In genomic region chr7:158257001-158257400, GRCh38 we compare ENCODE assay signal across 26 cellular contexts.
"Had no signal": no experiment of that assay in that cellular context is flagged by ENCODE, and none has a peak within 500 bp of the region (broad histone marks: within the 10 kb centered on the region; RNA-seq: fewer than 3 reads in every experiment).

No MANE protein-coding gene starts in this region.

- H2AFZ ChIP-seq: neural progenitor cell had no signal

- H3K4me3 ChIP-seq: lower lobe of right lung, neural progenitor cell, ovary, psoas muscle, right lobe of liver, skin epidermis, testis, thyroid gland, transverse colon, upper lobe of left lung had no signal

- H3K4me1 ChIP-seq: lower lobe of right lung, psoas muscle, right lobe of liver, testis, thyroid gland, transverse colon, upper lobe of left lung had no signal

- H3K4me2 ChIP-seq: neural progenitor cell had no signal

- H3K27ac ChIP-seq: lower lobe of right lung, neural progenitor cell, neutrophil, ovary, psoas muscle, right lobe of liver, skin epidermis, testis, thyroid gland, transverse colon, upper lobe of left lung had no signal

- H3K9me3 ChIP-seq: lower lobe of right lung, neutrophil, ovary, psoas muscle, right lobe of liver, testis, thyroid gland, transverse colon, upper lobe of left lung had no signal

- H3K36me3 ChIP-seq: lower lobe of right lung, neural progenitor cell, neutrophil, ovary, right lobe of liver, thyroid gland, transverse colon, upper lobe of left lung had no signal

- H3K36me3 Mint-ChIP-seq: mesothelial cell of epicardium; naive B cell; natural killer cell; neural progenitor cell; stimulated activated memory B cell treated with anti-CD40 and anti-IgM and Interleukin-4, amounts not matched to agents 10 μg/mL and 1 μg/mL and 100 μg/mL, for 72 hours had no signal

- H3K27me3 ChIP-seq: neural progenitor cell, neutrophil, ovary, right lobe of liver, testis, thyroid gland, transverse colon, upper lobe of left lung had no signal

- H3K4me1 Mint-ChIP-seq: mesothelial cell of epicardium; naive B cell; natural killer cell; nephron progenitor cell; stimulated activated memory B cell treated with anti-CD40 and anti-IgM and Interleukin-4, amounts not matched to agents 10 μg/mL and 1 μg/mL and 100 μg/mL, for 72 hours; stimulated activated naive CD8-positive, alpha-beta T cell treated with anti-CD3 and anti-CD28 coated beads, Interleukin-15, amount 100 ng/mL, for 72 hours had no signal

- DNase-seq: hippocampal formation; kidney glomerular epithelial cell; left cardiac atrium; lower lobe of right lung; mammary epithelial cell; mesenchymal stem cell; naive B cell; natural killer cell; nephron progenitor cell; occipital lobe; ovary; stimulated activated CD4-positive, alpha-beta T cell treated with anti-CD3 and anti-CD28 coated beads, Interleukin-4, amount 100 ng/mL, for 24 hours; stimulated activated naive CD4-positive, alpha-beta T cell treated with Interleukin-2 at 50 U/mL for 16 hours; stimulated activated naive CD8-positive, alpha-beta T cell treated with anti-CD3 and anti-CD28 coated beads, Interleukin-15, amount 100 ng/mL, for 72 hours; substantia nigra; testis; thyroid gland; transverse colon had no signal

- H3K9me3 Mint-ChIP-seq: mesothelial cell of epicardium; natural killer cell; nephron progenitor cell; neural progenitor cell; stimulated activated memory B cell treated with anti-CD40 and anti-IgM and Interleukin-4, amounts not matched to agents 10 μg/mL and 1 μg/mL and 100 μg/mL, for 72 hours; stimulated activated naive CD8-positive, alpha-beta T cell treated with anti-CD3 and anti-CD28 coated beads, Interleukin-15, amount 100 ng/mL, for 72 hours had no signal

- H3K27ac Mint-ChIP-seq: mesothelial cell of epicardium; naive B cell; natural killer cell; nephron progenitor cell; neural progenitor cell; stimulated activated memory B cell treated with anti-CD40 and anti-IgM and Interleukin-4, amounts not matched to agents 10 μg/mL and 1 μg/mL and 100 μg/mL, for 72 hours; stimulated activated naive CD8-positive, alpha-beta T cell treated with anti-CD3 and anti-CD28 coated beads, Interleukin-15, amount 100 ng/mL, for 72 hours had no signal

- H3K27me3 Mint-ChIP-seq: naive B cell; stimulated activated memory B cell treated with anti-CD40 and anti-IgM and Interleukin-4, amounts not matched to agents 10 μg/mL and 1 μg/mL and 100 μg/mL, for 72 hours had no signal

- H3K4me3 Mint-ChIP-seq: mesothelial cell of epicardium; naive B cell; natural killer cell; nephron progenitor cell; neural progenitor cell; stimulated activated memory B cell treated with anti-CD40 and anti-IgM and Interleukin-4, amounts not matched to agents 10 μg/mL and 1 μg/mL and 100 μg/mL, for 72 hours; stimulated activated naive CD8-positive, alpha-beta T cell treated with anti-CD3 and anti-CD28 coated beads, Interleukin-15, amount 100 ng/mL, for 72 hours had no signal
